22 cellular contexts compared by ENCODE assay signal in genomic region chr12:109448272-109448671, GRCh38.
"Had no signal": no experiment of that assay in that cellular context is flagged by ENCODE, and none has a peak within 500 bp of the region (broad histone marks: within the 10 kb centered on the region; RNA-seq: fewer than 3 reads in every experiment).

No MANE protein-coding gene starts in this region.

- H3K4me3 Mint-ChIP-seq: activated CD4-positive, alpha-beta T cell treated with anti-CD3 and anti-CD28 coated beads for 36 hours; activated naive CD8-positive, alpha-beta T cell treated with anti-CD3 and anti-CD28 coated beads for 36 hours; activated T-helper 1 cell treated with anti-CD3 and anti-CD28 coated beads, Interleukin-12 subunit alpha, Interleukin-12 subunit beta, Interleukin-2, Interleukin-4 antibody, amounts not matched to agents 30 ng/mL and 10 ng/mL and 1 ng/mL, durations not matched to agents 14 hours and 24 hours and 36 hours; memory B cell; naive B cell had no signal

- H3K4me3 ChIP-seq: gastrocnemius medialis, spleen, tibial artery, vagina had no signal

- H3K27me3 Mint-ChIP-seq: activated CD4-positive, alpha-beta T cell treated with anti-CD3 and anti-CD28 coated beads for 36 hours; activated naive CD8-positive, alpha-beta T cell treated with anti-CD3 and anti-CD28 coated beads for 36 hours; memory B cell; naive B cell had no signal

- ATAC-seq: activated CD4-positive, alpha-beta T cell treated with anti-CD3 and anti-CD28 coated beads for 36 hours; gastrocnemius medialis; left ventricle myocardium superior had no signal

- H3K27me3 ChIP-seq: gastrocnemius medialis, neutrophil, spleen, tibial artery, vagina had no signal

- H3K36me3 Mint-ChIP-seq: activated naive CD8-positive, alpha-beta T cell treated with anti-CD3 and anti-CD28 coated beads for 36 hours had no signal

- H3K9me3 Mint-ChIP-seq: activated naive CD8-positive, alpha-beta T cell treated with anti-CD3 and anti-CD28 coated beads for 36 hours; activated T-helper 1 cell treated with anti-CD3 and anti-CD28 coated beads, Interleukin-12 subunit alpha, Interleukin-12 subunit beta, Interleukin-2, Interleukin-4 antibody, amounts not matched to agents 30 ng/mL and 10 ng/mL and 1 ng/mL, durations not matched to agents 14 hours and 24 hours and 36 hours; memory B cell; naive B cell had no signal

- H3K27ac ChIP-seq: gastrocnemius medialis, neutrophil, parathyroid adenoma, tibial artery, vagina, WERI-Rb-1 had no signal

- H3K27ac Mint-ChIP-seq: activated CD4-positive, alpha-beta T cell treated with anti-CD3 and anti-CD28 coated beads for 36 hours; activated naive CD8-positive, alpha-beta T cell treated with anti-CD3 and anti-CD28 coated beads for 36 hours; activated T-helper 1 cell treated with anti-CD3 and anti-CD28 coated beads, Interleukin-12 subunit alpha, Interleukin-12 subunit beta, Interleukin-2, Interleukin-4 antibody, amounts not matched to agents 30 ng/mL and 10 ng/mL and 1 ng/mL, durations not matched to agents 14 hours and 24 hours and 36 hours; memory B cell; naive B cell had no signal

- H3K79me2 ChIP-seq: parathyroid adenoma had no signal

- H2AFZ ChIP-seq: parathyroid adenoma had no signal

- H3K4me1 ChIP-seq: gastrocnemius medialis, parathyroid adenoma had no signal

- H3K4me1 Mint-ChIP-seq: activated CD4-positive, alpha-beta T cell treated with anti-CD3 and anti-CD28 coated beads for 36 hours; activated naive CD8-positive, alpha-beta T cell treated with anti-CD3 and anti-CD28 coated beads for 36 hours; memory B cell had no signal

- H3K9me3 ChIP-seq: gastrocnemius medialis, neutrophil, spleen, tibial artery, vagina had no signal

- DNase-seq: activated CD4-positive, alpha-beta T cell treated with anti-CD3 and anti-CD28 coated beads for 36 hours; activated CD4-positive, alpha-beta T cell treated with anti-CD3 and anti-CD28 coated beads, Interleukin-2, amount 50 U/mL, for 48 hours; activated naive CD8-positive, alpha-beta T cell treated with anti-CD3 and anti-CD28 coated beads for 36 hours; activated T-cell treated with anti-CD3 and anti-CD28 coated beads for 4 hours; amniotic stem cell; gastrocnemius medialis; head of caudate nucleus; left ventricle myocardium superior; naive B cell; spleen; stimulated activated CD8-positive, alpha-beta memory T cell treated with anti-CD3 and anti-CD28 coated beads, Interleukin-4, amount 100 ng/mL, for 48 hours; stimulated activated naive CD4-positive, alpha-beta T cell treated with Interleukin-2 at 50 U/mL for 16 hours; substantia nigra; SW 1271; T-helper 2 cell; tibial artery; WERI-Rb-1 had no signal
